13 cellular contexts compared by ENCODE assay signal in genomic region chr1:1234180-1234808, GRCh38. TPM values are rescaled to one million over a fixed set of nuclear protein-coding genes. Genes with fewer than 3 reads are reported as not detected.
A peak's percentile ranks its signal among the peaks of the same experiment; 100 is the strongest.
DNase-seq lines count a peak whose midpoint lies in the region; ATAC-seq and TF ChIP-seq lines count a peak whose summit lies in the region.
"Had no signal": no experiment of that assay in that cellular context is flagged by ENCODE, and none has a peak within 500 bp of the region (broad histone marks: within the 10 kb centered on the region; RNA-seq: fewer than 3 reads in every experiment).

No MANE protein-coding gene starts in this region.

- H3K27me3 ChIP-seq in suprapubic skin: peaks cover 4% of the 10 kb centered on the region
- H3K27me3 ChIP-seq: thyroid gland had no signal

- no peak for ATAC-seq in activated CD8-positive, alpha-beta memory T cell treated with anti-CD3 and anti-CD28 coated beads, Interleukin-2, amount 10 ng/mL, durations not matched to agents 7 days and 5 days
- ATAC-seq: Right ventricle myocardium inferior had no signal

- TF ChIP-seq CTCF in neural crest cell (conservative IDR thresholded peaks at IDR 0.05) (no peak), suprapubic skin (IDR thresholded peaks at IDR 0.05) (no peak)

- peaks cover 14% of the 10 kb centered on the region for H3K36me3 Mint-ChIP-seq in activated CD8-positive, alpha-beta memory T cell treated with anti-CD3 and anti-CD28 coated beads, Interleukin-2, amount 10 ng/mL, durations not matched to agents 7 days and 5 days
- no peaks in the 10 kb centered on the region for H3K36me3 Mint-ChIP-seq in IgD-negative memory B cell
- H3K36me3 Mint-ChIP-seq in activated naive CD8-positive, alpha-beta T cell: peaks cover 6% of the 10 kb centered on the region
- H3K36me3 Mint-ChIP-seq in neural crest cell (ENCODE audit: low read depth): peaks cover 16% of the 10 kb centered on the region

- no peak for DNase-seq in activated CD8-positive, alpha-beta memory T cell treated with anti-CD3 and anti-CD28 coated beads, Interleukin-2, amount 10 ng/mL, durations not matched to agents 7 days and 5 days
- no peak for DNase-seq in activated CD8-positive, alpha-beta memory T cell treated with anti-CD3 and anti-CD28 coated beads, Interleukin-2, amount 50 U/mL, for 4 hours
- DNase-seq in neural crest cell (ENCODE audit: low read depth, low spot score) (no peak), suprapubic skin (ENCODE audit: low spot score in 2 of 2) (no peak), NCI-H510A (lab: John Stamatoyannopoulos, UW) (no peak), occipital lobe (lab: John Stamatoyannopoulos, UW) (no peak)
- DNase-seq: stimulated activated CD4-positive, alpha-beta T cell treated with anti-CD3 and anti-CD28 coated beads, Interleukin-12 subunit alpha, Interleukin-12 subunit beta, amount 100 ng/mL, for 4 hours; thyroid gland had no signal

- 92% methylated on average over 28 of the region's 28 CpGs for WGBS in suprapubic skin

- H3K36me3 ChIP-seq in suprapubic skin: no peaks in the 10 kb centered on the region
- H3K36me3 ChIP-seq: prostate gland, thyroid gland had no signal

- no peaks in the 10 kb centered on the region for H3K9me3 Mint-ChIP-seq in activated CD8-positive, alpha-beta memory T cell treated with anti-CD3 and anti-CD28 coated beads, Interleukin-2, amount 10 ng/mL, durations not matched to agents 7 days and 5 days (ENCODE audit: low read depth)
- H3K9me3 Mint-ChIP-seq in IgD-negative memory B cell (no peaks in the 10 kb centered on the region), neural crest cell (peaks cover 2% of the 10 kb centered on the region)
- H3K9me3 Mint-ChIP-seq in activated naive CD8-positive, alpha-beta T cell (ENCODE audit: low read depth): no peaks in the 10 kb centered on the region
- H3K9me3 Mint-ChIP-seq: memory B cell had no signal

- peaks cover 30% of the 10 kb centered on the region for H3K4me1 Mint-ChIP-seq in activated CD8-positive, alpha-beta memory T cell treated with anti-CD3 and anti-CD28 coated beads, Interleukin-2, amount 10 ng/mL, durations not matched to agents 7 days and 5 days
- H3K4me1 Mint-ChIP-seq in IgD-negative memory B cell (peaks cover 3 to 20% (median 19%) of the 10 kb centered on the region in 3 donors), neural crest cell (peaks cover 30% of the 10 kb centered on the region)
- H3K4me1 Mint-ChIP-seq in activated naive CD8-positive, alpha-beta T cell (ENCODE audit: low read depth): peaks cover 28% of the 10 kb centered on the region

- H3K27ac ChIP-seq in suprapubic skin: no peak overlapping the region
- H3K27ac ChIP-seq: prostate gland, thyroid gland had no signal

- CTCF ChIA-PET in activated CD8-positive, alpha-beta memory T cell treated with anti-CD3 and anti-CD28 coated beads, Interleukin-2, amount 10 ng/mL, durations not matched to agents 7 days and 5 days (lab: Charles Lee): interaction anchor here (1.0 kb wide), 1 partner anchor 39 kb away, joined by 4 read pairs; the partner anchor contains the start of gene UBE2J2

- TF ChIP-seq EP300 in suprapubic skin (IDR thresholded peaks at IDR 0.05): no peak

- no peaks in the 10 kb centered on the region for H3K9me3 ChIP-seq in suprapubic skin
- H3K9me3 ChIP-seq: prostate gland, thyroid gland had no signal

- H3K4me3 Mint-ChIP-seq in activated CD8-positive, alpha-beta memory T cell treated with anti-CD3 and anti-CD28 coated beads, Interleukin-2, amount 10 ng/mL, durations not matched to agents 7 days and 5 days: peak overlapping the region; percentile 66
- peak overlapping the region; percentile 8 to 86 (median 74) for H3K4me3 Mint-ChIP-seq in IgD-negative memory B cell
- peak overlapping the region; percentile 90 for H3K4me3 Mint-ChIP-seq in activated naive CD8-positive, alpha-beta T cell
- H3K4me3 Mint-ChIP-seq in neural crest cell: peak overlapping the region; percentile 82

- H3K27ac Mint-ChIP-seq in activated CD8-positive, alpha-beta memory T cell treated with anti-CD3 and anti-CD28 coated beads, Interleukin-2, amount 10 ng/mL, durations not matched to agents 7 days and 5 days: no peak overlapping the region
- H3K27ac Mint-ChIP-seq in IgD-negative memory B cell: peak overlapping the region in 2 of 3 donors; percentile 31 to 75
- H3K27ac Mint-ChIP-seq in activated naive CD8-positive, alpha-beta T cell: peak overlapping the region; percentile 72
- no peak overlapping the region for H3K27ac Mint-ChIP-seq in neural crest cell (ENCODE audit: unreplicated experiment)
- H3K27ac Mint-ChIP-seq: memory B cell had no signal

- no peak for TF ChIP-seq POLR2A in suprapubic skin (IDR thresholded peaks at IDR 0.05)

- no peak overlapping the region for H3K4me3 ChIP-seq in suprapubic skin
- H3K4me3 ChIP-seq: prostate gland, thyroid gland had no signal

- H3K4me1 ChIP-seq in suprapubic skin: peaks cover 58% of the 10 kb centered on the region

- H3K27me3 Mint-ChIP-seq in activated CD8-positive, alpha-beta memory T cell treated with anti-CD3 and anti-CD28 coated beads, Interleukin-2, amount 10 ng/mL, durations not matched to agents 7 days and 5 days: no peaks in the 10 kb centered on the region
- peaks cover 4% of the 10 kb centered on the region for H3K27me3 Mint-ChIP-seq in IgD-negative memory B cell
- H3K27me3 Mint-ChIP-seq in activated naive CD8-positive, alpha-beta T cell: no peaks in the 10 kb centered on the region
- H3K27me3 Mint-ChIP-seq in neural crest cell (ENCODE audit: low read depth): peaks cover 4% of the 10 kb centered on the region

RNA-seq across cellular contexts. Expression of gene B3GALT6, which starts 2.3 kb away (rescaled TPM):
- 10 to 100 TPM; 17.6 to 25.5 TPM for total RNA-seq in activated CD8-positive, alpha-beta memory T cell treated with anti-CD3 and anti-CD28 coated beads, Interleukin-2, amount 10 ng/mL, durations not matched to agents 7 days and 5 days
- polyA plus RNA-seq in IgD-negative memory B cell: 5.6 TPM
- total RNA-seq in neural crest cell (39.8 and 41.1 TPM in 2 replicates), suprapubic skin (10 to 100 TPM in 3 of 4 donors, 1 to 10 TPM in 1; 9.3 to 24.4 (median 16.4) TPM), occipital lobe (27.1 TPM)

RNA-seq across cellular contexts. Expression of gene SDF4, which starts 2.5 kb away (rescaled TPM):
- 100 to 1,000 TPM; 109 to 144 TPM for total RNA-seq in activated CD8-positive, alpha-beta memory T cell treated with anti-CD3 and anti-CD28 coated beads, Interleukin-2, amount 10 ng/mL, durations not matched to agents 7 days and 5 days
- 121 TPM for polyA plus RNA-seq in IgD-negative memory B cell
- 76.1 and 93.8 TPM in 2 replicates for total RNA-seq in neural crest cell
- total RNA-seq in suprapubic skin: 10 to 100 TPM; 57.5 to 87.6 (median 73.1) TPM
- total RNA-seq in occipital lobe: 18.4 TPM

RNA-seq across cellular contexts. Expression of gene C1QTNF12, which starts 12.2 kb away (rescaled TPM):
- total RNA-seq in activated CD8-positive, alpha-beta memory T cell treated with anti-CD3 and anti-CD28 coated beads, Interleukin-2, amount 10 ng/mL, durations not matched to agents 7 days and 5 days: 1 to 10 TPM; 2.0 to 2.6 TPM
- polyA plus RNA-seq in IgD-negative memory B cell: 0.88 TPM
- total RNA-seq in neural crest cell: 0.66 and 0.79 TPM in 2 replicates
- 10 to 100 TPM in 1 of 4 donors, 1 to 10 TPM in 3; 4.3 to 23.5 (median 7.1) TPM for total RNA-seq in suprapubic skin
- total RNA-seq in occipital lobe: not detected

RNA-seq across cellular contexts. Expression of gene TNFRSF4, which starts 20.3 kb away (rescaled TPM):
- total RNA-seq in activated CD8-positive, alpha-beta memory T cell treated with anti-CD3 and anti-CD28 coated beads, Interleukin-2, amount 10 ng/mL, durations not matched to agents 7 days and 5 days: 10 to 100 TPM in 1 of 2 experiments, 1 to 10 TPM in 1; 8.1 to 72.4 TPM
- not detected for polyA plus RNA-seq in IgD-negative memory B cell
- total RNA-seq in neural crest cell: 0.19 and 0.20 TPM in 2 replicates
- 1 to 10 TPM in 1 of 4 donors, under 1 TPM in 2, not detected in 1; 0.42 to 1.4 (median 0.72) TPM for total RNA-seq in suprapubic skin
- not detected for total RNA-seq in occipital lobe

RNA-seq across cellular contexts. Expression of gene TNFRSF18, which starts 27.9 kb away (rescaled TPM):
- total RNA-seq in activated CD8-positive, alpha-beta memory T cell treated with anti-CD3 and anti-CD28 coated beads, Interleukin-2, amount 10 ng/mL, durations not matched to agents 7 days and 5 days: 100 to 1,000 TPM in 1 of 2 experiments, 10 to 100 TPM in 1; 28.1 to 156 TPM
- polyA plus RNA-seq in IgD-negative memory B cell: 3.5 TPM
- total RNA-seq in neural crest cell: not detected in 2 replicates
- 10 to 100 TPM; 24.4 to 62.1 (median 33.5) TPM for total RNA-seq in suprapubic skin
- not detected for total RNA-seq in occipital lobe
- total RNA-seq: Right ventricle myocardium inferior had no signal

Comparison
In these comparisons a context has a peak if more than half of its experiments do, and no peak if none do; other contexts are left out.
1. H3K27ac Mint-ChIP-seq: peak in IgD-negative memory B cell (2 of 3) and activated naive CD8-positive, alpha-beta T cell (single experiment); none in activated CD8-positive, alpha-beta memory T cell treated with anti-CD3 and anti-CD28 coated beads, Interleukin-2, amount 10 ng/mL, durations not matched to agents 7 days and 5 days (single experiment) and neural crest cell (single experiment).
2. Peak in every context shown above with its lines, with median percentiles within 50 percentile points of each other: H3K4me3 Mint-ChIP-seq.